ENCODE assay signal across 1 cellular context in genomic region chr14:55412686-55413085, GRCh38.
TF ChIP-seq lines count a peak whose summit lies in the region.

No MANE protein-coding gene starts in this region.

TF ChIP-seq in GM12878, 131 proteins besides CTCF, POLR2A, EP300 and RAD21:
- no peak for TF ChIP-seq MYB (IDR thresholded peaks at IDR 0.05; ENCODE audit: borderline replicate concordance, low read depth, low read length)
- no peak for TF ChIP-seq IRF4 (IDR thresholded peaks at IDR 0.05; ENCODE audit: low read depth, low read length)
- TF ChIP-seq STAT1 (conservative IDR thresholded peaks at IDR 0.05) = no peak
- TF ChIP-seq TCF12 (IDR thresholded peaks at IDR 0.05; ENCODE audit: low read depth, low read length) = no peak
- TF ChIP-seq ZNF687 (IDR thresholded peaks at IDR 0.05) = no peak
